ENCODE assay signal across 11 cellular contexts in the genomic region with DNA sequence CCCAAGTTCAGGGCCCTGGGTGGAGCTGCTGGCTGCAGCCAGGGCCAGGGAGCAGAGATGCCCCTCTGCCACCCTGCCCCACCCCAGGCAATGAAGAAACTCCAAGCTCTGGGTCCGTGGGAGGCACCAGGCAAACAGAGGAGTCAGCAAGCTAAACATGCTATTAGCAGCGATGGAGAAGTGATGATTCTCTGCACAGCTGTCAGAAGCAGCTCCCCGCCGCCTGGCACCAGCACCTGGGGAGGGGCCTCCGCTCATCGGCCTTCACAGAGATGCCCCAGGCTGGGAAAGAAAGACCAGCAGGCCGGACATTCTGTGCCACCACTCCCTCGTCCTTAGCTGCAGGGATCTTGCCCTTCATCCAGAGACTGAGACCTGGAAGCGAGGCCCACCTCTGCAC. TPM values are rescaled to one million over a fixed set of nuclear protein-coding genes. Genes with fewer than 3 reads are reported as not detected.
A peak's percentile ranks its signal among the peaks of the same experiment; 100 is the strongest.
DNase-seq lines count a peak whose midpoint lies in the region; TF ChIP-seq lines count a peak whose summit lies in the region.
"Not testable (repeated sequence)": the region's sequence is repeated elsewhere in the genome, so short reads cannot be mapped to it uniquely, and the experiment has no call there.
"Had no signal": no experiment of that assay in that cellular context is flagged by ENCODE, and none has a peak within 500 bp of the region (broad histone marks: within the 10 kb centered on the region; RNA-seq: fewer than 3 reads in every experiment).

No MANE protein-coding gene starts in this region.

- not testable (repeated sequence) for H3K36me3 Mint-ChIP-seq in dendritic cell treated with granulocyte-macrophage colony-stimulating factor and Interleukin-4, amounts not matched to agents 40 ng/mL and 50 ng/mL, for 4 days (ENCODE audit: low read depth)

- H3K27ac ChIP-seq in RWPE1 (peak overlapping the region; percentile 80), angular gyrus (ENCODE audit: low read depth, low read length) (peak overlapping the region; percentile 76), layer of hippocampus (ENCODE audit: low read depth, low read length) (peak overlapping the region; percentile 74), temporal lobe (ENCODE audit: low read depth, low read length) (peak overlapping the region; percentile 75)

- not testable (repeated sequence) for H3K27me3 Mint-ChIP-seq in dendritic cell treated with granulocyte-macrophage colony-stimulating factor and Interleukin-4, amounts not matched to agents 40 ng/mL and 50 ng/mL, for 4 days

- not testable (repeated sequence) for H3K4me3 Mint-ChIP-seq in dendritic cell treated with granulocyte-macrophage colony-stimulating factor and Interleukin-4, amounts not matched to agents 40 ng/mL and 50 ng/mL, for 4 days

- peaks cover 24% of the 10 kb centered on the region for H3K4me1 Mint-ChIP-seq in dendritic cell treated with granulocyte-macrophage colony-stimulating factor and Interleukin-4, amounts not matched to agents 40 ng/mL and 50 ng/mL, for 4 days (ENCODE audit: low read depth)

- H3K27ac Mint-ChIP-seq in dendritic cell treated with granulocyte-macrophage colony-stimulating factor and Interleukin-4, amounts not matched to agents 40 ng/mL and 50 ng/mL, for 4 days, result peak overlapping the region; percentile 9

- POLR2A ChIA-PET in RWPE1 (lab: Yijun Ruan, JAX; ENCODE audit: low non-redundant PET), result not testable (repeated sequence)

- not testable (repeated sequence) for DNase-seq in RWPE1 (ENCODE audit: low spot score)
- DNase-seq in head of caudate nucleus, result peak in 41 of 42 donors; percentile 46 to 95 (median 75)
- DNase-seq in posterior vena cava (ENCODE audit: low spot score), result peak; percentile 81

- intact Hi-C loops in dendritic cell treated with granulocyte-macrophage colony-stimulating factor and Interleukin-4, amounts not matched to agents 40 ng/mL and 50 ng/mL, for 4 days (cut with micrococcal nuclease); head of caudate nucleus (cut with DNase I); posterior vena cava (cut with DNase I): not testable (repeated sequence)

- TF ChIP-seq CTCF in RWPE1 (conservative IDR thresholded peaks at IDR 0.05; ENCODE audit: low read depth), result not testable (repeated sequence)

- H3K27me3 ChIP-seq in layer of hippocampus (ENCODE audit: control insufficient read depth, insufficient read depth, low read length), result not testable (repeated sequence)

- CTCF ChIA-PET in RWPE1 (lab: Yijun Ruan, JAX), result not testable (repeated sequence)

- not testable (repeated sequence) for H3K9me3 Mint-ChIP-seq in dendritic cell treated with granulocyte-macrophage colony-stimulating factor and Interleukin-4, amounts not matched to agents 40 ng/mL and 50 ng/mL, for 4 days

RNA-seq across cellular contexts. Expression of gene GPAT2, which starts 27.2 kb away (rescaled TPM):
- total RNA-seq in posterior vena cava (1 to 10 TPM; 6.0 to 10.0 TPM), temporal lobe (0.49 TPM)
- total RNA-seq: A172, Calu3, Daoy, HT-29 had no signal

RNA-seq across cellular contexts. Expression of gene ADRA2B, which starts 54.5 kb away (rescaled TPM):
- 1 to 10 TPM; 4.1 to 7.1 TPM for total RNA-seq in posterior vena cava
- total RNA-seq in temporal lobe, result not detected
- total RNA-seq: A172, Calu3, Daoy had no signal
